Comparison of ENCODE assay signal across 1 cellular context in genomic region chr17:40915721-40916256, GRCh38.
TF ChIP-seq lines count a peak whose summit lies in the region.

No MANE protein-coding gene starts in this region.

TF ChIP-seq in GM23338, 12 proteins besides CTCF, POLR2A, EP300 and RAD21 (continued from another document):
- no peak for TF ChIP-seq REST (IDR thresholded peaks at IDR 0.05; ENCODE audit: unreplicated experiment)
- TF ChIP-seq ZNF331 (CRISPR knock-in tag; IDR thresholded peaks at IDR 0.05; ENCODE audit: low read depth) = no peak
- TF ChIP-seq ETS1 (IDR thresholded peaks at IDR 0.05) = no peak
- no peak for TF ChIP-seq CREB1 (CRISPR knock-in tag; IDR thresholded peaks at IDR 0.05; ENCODE audit: low read depth)
- TF ChIP-seq NANOG (IDR thresholded peaks at IDR 0.05; ENCODE audit: borderline replicate concordance) = no peak
- no peak for TF ChIP-seq EZH2 (IDR thresholded peaks at IDR 0.05; ENCODE audit: low read depth, unreplicated experiment)
- TF ChIP-seq JUNB (IDR thresholded peaks at IDR 0.05; ENCODE audit: unreplicated experiment) = no peak
- TF ChIP-seq EZH2phosphoT487 (IDR thresholded peaks at IDR 0.05; ENCODE audit: unreplicated experiment) = no peak
- TF ChIP-seq STAT1 (IDR thresholded peaks at IDR 0.05; ENCODE audit: unreplicated experiment) = no peak
- no peak for TF ChIP-seq POLR2AphosphoS5 (IDR thresholded peaks at IDR 0.05; ENCODE audit: low read depth)
- no peak for TF ChIP-seq ZNF114 (CRISPR knock-in tag; IDR thresholded peaks at IDR 0.05)
